ENCODE assay signal across 17 cellular contexts in genomic region chr15:31238906-31239305, GRCh38.
DNase-seq lines count a peak whose midpoint lies in the region; ATAC-seq and TF ChIP-seq lines count a peak whose summit lies in the region.
"Had no signal": no experiment of that assay in that cellular context is flagged by ENCODE, and none has a peak within 500 bp of the region (broad histone marks: within the 10 kb centered on the region; RNA-seq: fewer than 3 reads in every experiment).

No MANE protein-coding gene starts in this region.

- H3K27me3 Mint-ChIP-seq in T-helper 17 cell, result no peaks in the 10 kb centered on the region

- peaks cover 27% of the 10 kb centered on the region for H3K4me1 Mint-ChIP-seq in T-helper 17 cell

- no peaks in the 10 kb centered on the region for H3K36me3 ChIP-seq in left ventricle myocardium inferior
- no peaks in the 10 kb centered on the region for H3K36me3 ChIP-seq in heart right ventricle
- H3K36me3 ChIP-seq: left lung, thoracic aorta had no signal

- TF ChIP-seq CTCF in left ventricle myocardium inferior (IDR thresholded peaks at IDR 0.05; ENCODE audit: borderline replicate concordance) (no peak), heart right ventricle (IDR thresholded peaks at IDR 0.05) (no peak)

- no peak overlapping the region for H3K4me3 Mint-ChIP-seq in T-helper 17 cell

- H3K27ac Mint-ChIP-seq in T-helper 17 cell, result peak overlapping the region; percentile 94

- H3K4me1 ChIP-seq in left ventricle myocardium inferior (peaks cover 39% of the 10 kb centered on the region), heart right ventricle (peaks cover 12 to 50% (median 36%) of the 10 kb centered on the region in 9 donors)

- 78 to 79% methylated on average over 1 of the region's 1 CpG for WGBS in heart right ventricle, 2 donors

- peak overlapping the region; percentile 30 for H3K27ac ChIP-seq in left ventricle myocardium inferior (replicated peaks)
- peak overlapping the region in 5 of 10 donors; percentile 27 to 37 (median 32) for H3K27ac ChIP-seq in heart right ventricle
- H3K27ac ChIP-seq: GM23248, thoracic aorta had no signal

- ATAC-seq in heart right ventricle (no peak), T-helper 17 cell (no peak), left colon (peak; percentile 15), HG03175 (IDR thresholded peaks at IDR 0.05; ENCODE audit: unreplicated experiment) (no peak)
- ATAC-seq: left lung had no signal

- H3K4me3 ChIP-seq in left ventricle myocardium inferior, result no peak overlapping the region
- H3K4me3 ChIP-seq in heart right ventricle, result no peak overlapping the region
- H3K4me3 ChIP-seq: GM23248, left lung, thoracic aorta had no signal

- H3K36me3 Mint-ChIP-seq in T-helper 17 cell (ENCODE audit: low read depth), result no peaks in the 10 kb centered on the region

- DNase-seq in left ventricle myocardium inferior, result no peak
- no peak for DNase-seq in heart right ventricle
- no peak for DNase-seq in T-helper 17 cell
- DNase-seq in left colon, result no peak
- no peak for DNase-seq in HuH-7 (ENCODE audit: low spot score)
- DNase-seq in D341Med (ENCODE audit: low spot score), result no peak
- DNase-seq: Calu3; effector CD8-positive, alpha-beta T cell; GM23248; KG1; NCI-H1048; NCI-H1930; NCI-H446 treated with DMSO at 0.1 percent for 48 hours; stimulated activated CD4-positive, alpha-beta T cell treated with anti-CD3 and anti-CD28 coated beads, Interleukin-12 subunit alpha, Interleukin-12 subunit beta, amount 100 ng/mL, for 4 hours had no signal

- H3K9me3 ChIP-seq in left ventricle myocardium inferior (replicated peaks) (no peaks in the 10 kb centered on the region), heart right ventricle (no peaks in the 10 kb centered on the region), T-helper 17 cell (ENCODE audit: control insufficient read depth, low read length, poor library complexity, severe bottlenecking) (no peaks in the 10 kb centered on the region)
- H3K9me3 ChIP-seq: left lung, thoracic aorta had no signal

- no peaks in the 10 kb centered on the region for H3K27me3 ChIP-seq in left ventricle myocardium inferior (ENCODE audit: low read depth)
- H3K27me3 ChIP-seq in heart right ventricle, result no peaks in the 10 kb centered on the region
- H3K27me3 ChIP-seq: left lung had no signal

- intact Hi-C loops in left ventricle myocardium inferior (cut with micrococcal nuclease) (no loop called here), heart right ventricle (cut with DNase I) (loop anchor here in 5 of 10 donors (5.0 to 10.0 kb wide), 3 partner anchors 66 to 88 kb away; partner anchors contain the start of gene KLF13 (in 3 of the 5)), left colon (cut with DNase I, micrococcal nuclease) (no loop called here)
